ENCODE assay signal across 17 cellular contexts in the genomic region with DNA sequence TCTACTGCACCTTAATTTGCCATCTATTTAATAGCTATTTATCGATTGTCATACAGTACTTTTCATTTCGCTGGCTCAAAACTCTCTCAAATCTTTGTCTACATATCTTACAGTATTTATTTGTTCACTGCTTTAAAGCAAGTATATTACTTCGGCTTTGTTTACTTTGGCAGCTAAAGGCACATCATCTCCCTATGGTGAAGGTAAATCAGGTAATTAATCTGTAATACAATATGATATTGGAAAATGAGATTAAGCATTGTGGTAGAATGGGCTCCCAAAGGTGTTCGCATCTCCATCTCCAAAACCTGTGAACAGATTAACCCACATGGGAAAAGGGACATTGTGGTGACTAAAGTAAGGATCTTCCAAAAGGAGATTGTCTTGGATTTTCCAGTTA. TPM values are rescaled to one million over a fixed set of nuclear protein-coding genes. Genes with fewer than 3 reads are reported as not detected.
DNase-seq lines count a peak whose midpoint lies in the region; ATAC-seq and TF ChIP-seq lines count a peak whose summit lies in the region.
"Had no signal": no experiment of that assay in that cellular context is flagged by ENCODE, and none has a peak within 500 bp of the region (broad histone marks: within the 10 kb centered on the region; RNA-seq: fewer than 3 reads in every experiment).

No MANE protein-coding gene starts in this region.

- DNase-seq in COR-L47 (lab: John Stamatoyannopoulos, UW) (peak; percentile 4), NCI-H146 (lab: John Stamatoyannopoulos, UW) (peak; percentile 40), WERI-Rb-1 (no peak), left colon (peak in 1 of 2 donors; percentile 0), COLO829 (ENCODE audit: low spot score) (no peak), GOT3 (lab: John Stamatoyannopoulos, UW) (no peak), gastrocnemius medialis (no peak)
- DNase-seq: CD4-positive, alpha-beta memory T cell; NCI-H1048; NCI-H1417 treated with DMSO at 0.1 percent for 48 hours; NCI-H1930; NCI-H446; NCI-H526 treated with DMSO at 0.1 percent for 48 hours had no signal

- H3K27me3 ChIP-seq in WERI-Rb-1 (ENCODE audit: insufficient read depth, low read depth, severe bottlenecking) (no peaks in the 10 kb centered on the region), gastrocnemius medialis (no peaks in the 10 kb centered on the region)
- H3K27me3 ChIP-seq: BLaER1, Peyer's patch had no signal

- no peaks in the 10 kb centered on the region for H3K9me3 ChIP-seq in WERI-Rb-1 (ENCODE audit: severe bottlenecking)
- no peaks in the 10 kb centered on the region for H3K9me3 ChIP-seq in gastrocnemius medialis
- H3K9me3 ChIP-seq: BLaER1, Peyer's patch had no signal

- no peaks in the 10 kb centered on the region; the same call in 1 of the 2 replicates for H3K36me3 ChIP-seq in WERI-Rb-1
- no peaks in the 10 kb centered on the region for H3K36me3 ChIP-seq in gastrocnemius medialis
- H3K36me3 ChIP-seq: Peyer's patch had no signal

- no peak for TF ChIP-seq POLR2A in gastrocnemius medialis (IDR thresholded peaks at IDR 0.05)

- intact Hi-C loops in left colon (cut with DNase I, micrococcal nuclease) (no loop called here), gastrocnemius medialis (cut with DNase I; ENCODE audit: low total_unique reads) (no loop called here)

- TF ChIP-seq CTCF in WERI-Rb-1 (IDR thresholded peaks at IDR 0.05; ENCODE audit: low read depth, low read length): no peak
- no peak for TF ChIP-seq CTCF in gastrocnemius medialis (IDR thresholded peaks at IDR 0.05 in 4 of 5, conservative IDR thresholded peaks at IDR 0.05 in 1 of 5)

- peak; percentile 26 for ATAC-seq in left colon
- no peak for ATAC-seq in HG03095 (IDR thresholded peaks at IDR 0.05; ENCODE audit: unreplicated experiment)
- ATAC-seq in gastrocnemius medialis: no peak
- ATAC-seq: SK-N-SH treated with all-trans-retinoic acid at 6 μM for 48 hours had no signal

- H3K4me3 ChIP-seq in WERI-Rb-1 (ENCODE audit: low read depth, low read length) (no peak overlapping the region), gastrocnemius medialis (no peak overlapping the region)
- H3K4me3 ChIP-seq: BLaER1, Peyer's patch had no signal

- H3K27ac ChIP-seq in WERI-Rb-1 (peak overlapping the region; percentile 78), gastrocnemius medialis (no peak overlapping the region)
- H3K27ac ChIP-seq: BLaER1 had no signal

- in situ Hi-C loops in gastrocnemius medialis (cut with MboI; ENCODE audit: low sequenced_read_pairs in 4 of 4): loop anchor here in 2 of 4 donors (25.0 kb wide), 2 partner anchors 179 to 1729 kb away; partner anchors contain the start of genes KARS1 (in 1 of the 2), MON1B (in 1 of the 2), SYCE1L (in 1 of the 2) and TERF2IP (in 1 of the 2)

- H3K4me1 ChIP-seq in gastrocnemius medialis: peaks cover 0 to 10% of the 10 kb centered on the region in 2 donors

RNA-seq across cellular contexts. Expression of gene TMEM170A, which starts 6.5 kb away (rescaled TPM):
- total RNA-seq in left colon (10 to 100 TPM; 54.1 to 71.9 TPM), gastrocnemius medialis (1 to 10 TPM; 7.9 to 9.8 (median 8.6) TPM)

RNA-seq across cellular contexts. Expression of gene CFDP1, which starts 24.7 kb away (rescaled TPM):
- total RNA-seq in left colon (100 to 1,000 TPM in 1 of 2 donors, 10 to 100 TPM in 1; 79.8 to 117 TPM), gastrocnemius medialis (10 to 100 TPM; 20.4 to 28.6 (median 24.2) TPM)

RNA-seq across cellular contexts. Expression of gene CHST6, which starts 37.2 kb away (rescaled TPM):
- total RNA-seq in left colon: 1 to 10 TPM; 2.0 to 4.0 TPM
- under 1 TPM in 1 of 4 donors, not detected in 3; 0.07 TPM for total RNA-seq in gastrocnemius medialis

Comparison
In these comparisons a context has a peak if more than half of its experiments do, and no peak if none do; other contexts are left out.
1. DNase-seq: peak in COR-L47 (single experiment) and NCI-H146 (single experiment); none in WERI-Rb-1 (single experiment), COLO829 (single experiment), GOT3 (single experiment) and gastrocnemius medialis (0 of 2).
2. RNA of gene TMEM170A, which starts 6.5 kb away (total RNA-seq): 54.1 to 71.9 TPM in left colon; 7.9 to 9.8 TPM in gastrocnemius medialis; every median in the first group is over 4 times any median in the second.